Comparison of ENCODE assay signal across 1 cellular context in the genomic region with DNA sequence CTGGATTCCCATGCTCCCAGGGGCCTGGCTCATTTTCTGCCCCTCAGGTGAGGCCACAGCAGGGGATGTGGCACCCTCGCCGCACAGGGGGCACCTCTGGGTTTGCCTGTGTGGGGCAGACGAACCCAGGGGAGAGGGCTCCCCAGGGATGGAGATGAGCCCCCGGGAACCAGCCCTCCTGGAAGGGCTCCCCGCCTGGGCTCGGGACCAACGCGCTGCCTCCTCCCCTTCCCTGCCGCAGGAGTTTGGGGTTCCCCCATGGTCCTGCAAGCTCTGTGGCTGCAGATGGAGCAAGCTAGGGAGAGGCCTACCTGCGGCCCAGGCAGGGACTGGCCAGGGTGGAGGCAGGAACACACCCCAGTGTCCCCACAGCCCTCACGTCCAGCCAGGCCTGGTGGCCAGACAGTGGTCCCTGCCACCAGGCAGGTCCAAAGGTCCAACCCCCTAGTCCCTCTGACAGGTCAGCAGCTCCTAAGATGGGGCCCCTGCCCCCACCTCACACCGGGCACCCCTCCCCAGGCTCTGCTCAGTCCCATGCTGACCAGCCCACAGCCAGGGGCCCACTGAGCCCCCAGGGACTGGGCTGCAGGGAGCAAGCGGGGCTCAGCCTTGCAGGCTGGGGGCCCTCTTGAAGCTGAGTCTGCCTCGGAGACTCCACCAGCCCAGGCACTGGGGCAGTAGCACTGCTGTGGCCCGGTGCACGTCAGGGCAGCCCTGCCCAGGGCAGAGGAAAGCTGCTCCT.
TF ChIP-seq lines count a peak whose summit lies in the region.

No MANE protein-coding gene starts in this region.

TF ChIP-seq in HepG2, 621 proteins besides CTCF, POLR2A, EP300 and RAD21 (continued from another document and continues in another):
- TF ChIP-seq, protein P1, sequence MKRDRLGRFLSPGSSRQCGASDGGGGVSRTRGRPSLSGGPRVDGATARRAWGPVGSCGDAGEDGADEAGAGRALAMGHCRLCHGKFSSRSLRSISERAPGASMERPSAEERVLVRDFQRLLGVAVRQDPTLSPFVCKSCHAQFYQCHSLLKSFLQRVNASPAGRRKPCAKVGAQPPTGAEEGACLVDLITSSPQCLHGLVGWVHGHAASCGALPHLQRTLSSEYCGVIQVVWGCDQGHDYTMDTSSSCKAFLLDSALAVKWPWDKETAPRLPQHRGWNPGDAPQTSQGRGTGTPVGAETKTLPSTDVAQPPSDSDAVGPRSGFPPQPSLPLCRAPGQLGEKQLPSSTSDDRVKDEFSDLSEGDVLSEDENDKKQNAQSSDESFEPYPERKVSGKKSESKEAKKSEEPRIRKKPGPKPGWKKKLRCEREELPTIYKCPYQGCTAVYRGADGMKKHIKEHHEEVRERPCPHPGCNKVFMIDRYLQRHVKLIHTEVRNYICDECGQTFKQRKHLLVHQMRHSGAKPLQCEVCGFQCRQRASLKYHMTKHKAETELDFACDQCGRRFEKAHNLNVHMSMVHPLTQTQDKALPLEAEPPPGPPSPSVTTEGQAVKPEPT (CRISPR knock-in tag; IDR thresholded peaks at IDR 0.05; ENCODE audit: low read depth), result no peak
- no peak for TF ChIP-seq ZNF773 (CRISPR knock-in tag; IDR thresholded peaks at IDR 0.05; ENCODE audit: borderline replicate concordance)
- TF ChIP-seq, protein P2, sequence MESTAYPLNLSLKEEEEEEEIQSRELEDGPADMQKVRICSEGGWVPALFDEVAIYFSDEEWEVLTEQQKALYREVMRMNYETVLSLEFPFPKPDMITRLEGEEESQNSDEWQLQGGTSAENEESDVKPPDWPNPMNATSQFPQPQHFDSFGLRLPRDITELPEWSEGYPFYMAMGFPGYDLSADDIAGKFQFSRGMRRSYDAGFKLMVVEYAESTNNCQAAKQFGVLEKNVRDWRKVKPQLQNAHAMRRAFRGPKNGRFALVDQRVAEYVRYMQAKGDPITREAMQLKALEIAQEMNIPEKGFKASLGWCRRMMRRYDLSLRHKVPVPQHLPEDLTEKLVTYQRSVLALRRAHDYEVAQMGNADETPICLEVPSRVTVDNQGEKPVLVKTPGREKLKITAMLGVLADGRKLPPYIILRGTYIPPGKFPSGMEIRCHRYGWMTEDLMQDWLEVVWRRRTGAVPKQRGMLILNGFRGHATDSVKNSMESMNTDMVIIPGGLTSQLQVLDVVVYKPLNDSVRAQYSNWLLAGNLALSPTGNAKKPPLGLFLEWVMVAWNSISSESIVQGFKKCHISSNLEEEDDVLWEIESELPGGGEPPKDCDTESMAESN (CRISPR knock-in tag; conservative IDR thresholded peaks at IDR 0.05), result no peak
- no peak for TF ChIP-seq TP53 (CRISPR knock-in tag; conservative IDR thresholded peaks at IDR 0.05)
- TF ChIP-seq SNAPC2 (CRISPR knock-in tag; IDR thresholded peaks at IDR 0.05), result no peak
- TF ChIP-seq GPN1 (CRISPR knock-in tag; IDR thresholded peaks at IDR 0.05; ENCODE audit: borderline replicate concordance), result no peak
- TF ChIP-seq ZNF839 (CRISPR knock-in tag; IDR thresholded peaks at IDR 0.05; ENCODE audit: borderline replicate concordance), result no peak
- TF ChIP-seq, protein P3, sequence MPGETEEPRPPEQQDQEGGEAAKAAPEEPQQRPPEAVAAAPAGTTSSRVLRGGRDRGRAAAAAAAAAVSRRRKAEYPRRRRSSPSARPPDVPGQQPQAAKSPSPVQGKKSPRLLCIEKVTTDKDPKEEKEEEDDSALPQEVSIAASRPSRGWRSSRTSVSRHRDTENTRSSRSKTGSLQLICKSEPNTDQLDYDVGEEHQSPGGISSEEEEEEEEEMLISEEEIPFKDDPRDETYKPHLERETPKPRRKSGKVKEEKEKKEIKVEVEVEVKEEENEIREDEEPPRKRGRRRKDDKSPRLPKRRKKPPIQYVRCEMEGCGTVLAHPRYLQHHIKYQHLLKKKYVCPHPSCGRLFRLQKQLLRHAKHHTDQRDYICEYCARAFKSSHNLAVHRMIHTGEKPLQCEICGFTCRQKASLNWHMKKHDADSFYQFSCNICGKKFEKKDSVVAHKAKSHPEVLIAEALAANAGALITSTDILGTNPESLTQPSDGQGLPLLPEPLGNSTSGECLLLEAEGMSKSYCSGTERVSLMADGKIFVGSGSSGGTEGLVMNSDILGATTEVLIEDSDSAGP (CRISPR knock-in tag; IDR thresholded peaks at IDR 0.05; ENCODE audit: borderline replicate concordance), result peak; percentile 73; the same call in 1 of the 2 replicates
- TF ChIP-seq NCOR1 (IDR thresholded peaks at IDR 0.05; ENCODE audit: borderline replicate concordance, low read length), result peak; percentile 47; the same call in 1 of the 2 replicates
- TF ChIP-seq, protein P4, sequence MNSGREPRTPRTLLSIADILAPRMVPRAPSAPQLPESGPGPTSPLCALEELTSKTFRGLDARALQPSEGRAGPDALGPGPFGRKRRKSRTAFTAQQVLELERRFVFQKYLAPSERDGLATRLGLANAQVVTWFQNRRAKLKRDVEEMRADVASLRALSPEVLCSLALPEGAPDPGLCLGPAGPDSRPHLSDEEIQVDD (CRISPR knock-in tag; IDR thresholded peaks at IDR 0.05; ENCODE audit: borderline replicate concordance), result no peak; the same call in 1 of the 2 replicates
- TF ChIP-seq RFXAP (CRISPR knock-in tag; IDR thresholded peaks at IDR 0.05; ENCODE audit: borderline replicate concordance), result no peak
- TF ChIP-seq NR2C2 (CRISPR knock-in tag; IDR thresholded peaks at IDR 0.05; ENCODE audit: borderline replicate concordance), result no peak
- no peak for TF ChIP-seq ZBTB8A (CRISPR knock-in tag; IDR thresholded peaks at IDR 0.05; ENCODE audit: borderline replicate concordance, low read depth)
- TF ChIP-seq HDAC1 (CRISPR knock-in tag; IDR thresholded peaks at IDR 0.05), result 0 out of 2 replicates have a peak, but pooled peaks have one; percentile 25
- TF ChIP-seq, protein P5, sequence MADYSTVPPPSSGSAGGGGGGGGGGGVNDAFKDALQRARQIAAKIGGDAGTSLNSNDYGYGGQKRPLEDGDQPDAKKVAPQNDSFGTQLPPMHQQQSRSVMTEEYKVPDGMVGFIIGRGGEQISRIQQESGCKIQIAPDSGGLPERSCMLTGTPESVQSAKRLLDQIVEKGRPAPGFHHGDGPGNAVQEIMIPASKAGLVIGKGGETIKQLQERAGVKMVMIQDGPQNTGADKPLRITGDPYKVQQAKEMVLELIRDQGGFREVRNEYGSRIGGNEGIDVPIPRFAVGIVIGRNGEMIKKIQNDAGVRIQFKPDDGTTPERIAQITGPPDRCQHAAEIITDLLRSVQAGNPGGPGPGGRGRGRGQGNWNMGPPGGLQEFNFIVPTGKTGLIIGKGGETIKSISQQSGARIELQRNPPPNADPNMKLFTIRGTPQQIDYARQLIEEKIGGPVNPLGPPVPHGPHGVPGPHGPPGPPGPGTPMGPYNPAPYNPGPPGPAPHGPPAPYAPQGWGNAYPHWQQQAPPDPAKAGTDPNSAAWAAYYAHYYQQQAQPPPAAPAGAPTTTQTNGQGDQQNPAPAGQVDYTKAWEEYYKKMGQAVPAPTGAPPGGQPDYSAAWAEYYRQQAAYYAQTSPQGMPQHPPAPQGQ (CRISPR knock-in tag; IDR thresholded peaks at IDR 0.05; ENCODE audit: borderline replicate concordance), result no peak
- no peak for TF ChIP-seq ZNF552 (CRISPR knock-in tag; IDR thresholded peaks at IDR 0.05; ENCODE audit: borderline replicate concordance)
- TF ChIP-seq ZNF749 (CRISPR knock-in tag; IDR thresholded peaks at IDR 0.05; ENCODE audit: borderline replicate concordance), result no peak
- TF ChIP-seq ZNF230 (CRISPR knock-in tag; IDR thresholded peaks at IDR 0.05), result no peak
- TF ChIP-seq, protein P6, sequence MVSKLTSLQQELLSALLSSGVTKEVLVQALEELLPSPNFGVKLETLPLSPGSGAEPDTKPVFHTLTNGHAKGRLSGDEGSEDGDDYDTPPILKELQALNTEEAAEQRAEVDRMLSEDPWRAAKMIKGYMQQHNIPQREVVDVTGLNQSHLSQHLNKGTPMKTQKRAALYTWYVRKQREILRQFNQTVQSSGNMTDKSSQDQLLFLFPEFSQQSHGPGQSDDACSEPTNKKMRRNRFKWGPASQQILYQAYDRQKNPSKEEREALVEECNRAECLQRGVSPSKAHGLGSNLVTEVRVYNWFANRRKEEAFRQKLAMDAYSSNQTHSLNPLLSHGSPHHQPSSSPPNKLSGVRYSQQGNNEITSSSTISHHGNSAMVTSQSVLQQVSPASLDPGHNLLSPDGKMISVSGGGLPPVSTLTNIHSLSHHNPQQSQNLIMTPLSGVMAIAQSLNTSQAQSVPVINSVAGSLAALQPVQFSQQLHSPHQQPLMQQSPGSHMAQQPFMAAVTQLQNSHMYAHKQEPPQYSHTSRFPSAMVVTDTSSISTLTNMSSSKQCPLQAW (CRISPR knock-in tag; IDR thresholded peaks at IDR 0.05), result no peak
- TF ChIP-seq PHF21A (CRISPR knock-in tag; IDR thresholded peaks at IDR 0.05), result peak; percentile 77; the same call in 1 of the 2 replicates
- no peak for TF ChIP-seq ZNF441 (CRISPR knock-in tag; IDR thresholded peaks at IDR 0.05; ENCODE audit: borderline replicate concordance)
- TF ChIP-seq, protein P7, sequence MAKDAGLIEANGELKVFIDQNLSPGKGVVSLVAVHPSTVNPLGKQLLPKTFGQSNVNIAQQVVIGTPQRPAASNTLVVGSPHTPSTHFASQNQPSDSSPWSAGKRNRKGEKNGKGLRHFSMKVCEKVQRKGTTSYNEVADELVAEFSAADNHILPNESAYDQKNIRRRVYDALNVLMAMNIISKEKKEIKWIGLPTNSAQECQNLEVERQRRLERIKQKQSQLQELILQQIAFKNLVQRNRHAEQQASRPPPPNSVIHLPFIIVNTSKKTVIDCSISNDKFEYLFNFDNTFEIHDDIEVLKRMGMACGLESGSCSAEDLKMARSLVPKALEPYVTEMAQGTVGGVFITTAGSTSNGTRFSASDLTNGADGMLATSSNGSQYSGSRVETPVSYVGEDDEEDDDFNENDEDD (CRISPR knock-in tag; IDR thresholded peaks at IDR 0.05; ENCODE audit: borderline replicate concordance), result no peak
- no peak for TF ChIP-seq ARNT (IDR thresholded peaks at IDR 0.05)
- TF ChIP-seq NR1H2 (CRISPR knock-in tag; IDR thresholded peaks at IDR 0.05; ENCODE audit: borderline replicate concordance, low read depth), result no peak
- TF ChIP-seq CAMTA2 (CRISPR knock-in tag; IDR thresholded peaks at IDR 0.05; ENCODE audit: borderline replicate concordance), result no peak
- TF ChIP-seq, protein P8, sequence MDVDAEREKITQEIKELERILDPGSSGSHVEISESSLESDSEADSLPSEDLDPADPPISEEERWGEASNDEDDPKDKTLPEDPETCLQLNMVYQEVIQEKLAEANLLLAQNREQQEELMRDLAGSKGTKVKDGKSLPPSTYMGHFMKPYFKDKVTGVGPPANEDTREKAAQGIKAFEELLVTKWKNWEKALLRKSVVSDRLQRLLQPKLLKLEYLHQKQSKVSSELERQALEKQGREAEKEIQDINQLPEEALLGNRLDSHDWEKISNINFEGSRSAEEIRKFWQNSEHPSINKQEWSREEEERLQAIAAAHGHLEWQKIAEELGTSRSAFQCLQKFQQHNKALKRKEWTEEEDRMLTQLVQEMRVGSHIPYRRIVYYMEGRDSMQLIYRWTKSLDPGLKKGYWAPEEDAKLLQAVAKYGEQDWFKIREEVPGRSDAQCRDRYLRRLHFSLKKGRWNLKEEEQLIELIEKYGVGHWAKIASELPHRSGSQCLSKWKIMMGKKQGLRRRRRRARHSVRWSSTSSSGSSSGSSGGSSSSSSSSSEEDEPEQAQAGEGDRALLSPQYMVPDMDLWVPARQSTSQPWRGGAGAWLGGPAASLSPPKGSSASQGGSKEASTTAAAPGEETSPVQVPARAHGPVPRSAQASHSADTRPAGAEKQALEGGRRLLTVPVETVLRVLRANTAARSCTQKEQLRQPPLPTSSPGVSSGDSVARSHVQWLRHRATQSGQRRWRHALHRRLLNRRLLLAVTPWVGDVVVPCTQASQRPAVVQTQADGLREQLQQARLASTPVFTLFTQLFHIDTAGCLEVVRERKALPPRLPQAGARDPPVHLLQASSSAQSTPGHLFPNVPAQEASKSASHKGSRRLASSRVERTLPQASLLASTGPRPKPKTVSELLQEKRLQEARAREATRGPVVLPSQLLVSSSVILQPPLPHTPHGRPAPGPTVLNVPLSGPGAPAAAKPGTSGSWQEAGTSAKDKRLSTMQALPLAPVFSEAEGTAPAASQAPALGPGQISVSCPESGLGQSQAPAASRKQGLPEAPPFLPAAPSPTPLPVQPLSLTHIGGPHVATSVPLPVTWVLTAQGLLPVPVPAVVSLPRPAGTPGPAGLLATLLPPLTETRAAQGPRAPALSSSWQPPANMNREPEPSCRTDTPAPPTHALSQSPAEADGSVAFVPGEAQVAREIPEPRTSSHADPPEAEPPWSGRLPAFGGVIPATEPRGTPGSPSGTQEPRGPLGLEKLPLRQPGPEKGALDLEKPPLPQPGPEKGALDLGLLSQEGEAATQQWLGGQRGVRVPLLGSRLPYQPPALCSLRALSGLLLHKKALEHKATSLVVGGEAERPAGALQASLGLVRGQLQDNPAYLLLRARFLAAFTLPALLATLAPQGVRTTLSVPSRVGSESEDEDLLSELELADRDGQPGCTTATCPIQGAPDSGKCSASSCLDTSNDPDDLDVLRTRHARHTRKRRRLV (CRISPR knock-in tag; IDR thresholded peaks at IDR 0.05), result no peak
- no peak for TF ChIP-seq ZNF816 (CRISPR knock-in tag; IDR thresholded peaks at IDR 0.05; ENCODE audit: borderline replicate concordance)
- no peak for TF ChIP-seq ZNF180 (CRISPR knock-in tag; IDR thresholded peaks at IDR 0.05; ENCODE audit: borderline replicate concordance, low read depth)
- no peak for TF ChIP-seq JARID2 (CRISPR knock-in tag; IDR thresholded peaks at IDR 0.05; ENCODE audit: insufficient replicate concordance)
- no peak for TF ChIP-seq BRCA1 (CRISPR knock-in tag; IDR thresholded peaks at IDR 0.05)
- 0 out of 2 replicates have a peak, but pooled peaks have one; percentile 60 for TF ChIP-seq PAX8 (CRISPR knock-in tag; IDR thresholded peaks at IDR 0.05; ENCODE audit: borderline replicate concordance)
- no peak for TF ChIP-seq SRSF9 (IDR thresholded peaks at IDR 0.05; ENCODE audit: borderline replicate concordance, insufficient read depth, low read depth, low read length, poor library complexity, severe bottlenecking)
- TF ChIP-seq, protein P9, sequence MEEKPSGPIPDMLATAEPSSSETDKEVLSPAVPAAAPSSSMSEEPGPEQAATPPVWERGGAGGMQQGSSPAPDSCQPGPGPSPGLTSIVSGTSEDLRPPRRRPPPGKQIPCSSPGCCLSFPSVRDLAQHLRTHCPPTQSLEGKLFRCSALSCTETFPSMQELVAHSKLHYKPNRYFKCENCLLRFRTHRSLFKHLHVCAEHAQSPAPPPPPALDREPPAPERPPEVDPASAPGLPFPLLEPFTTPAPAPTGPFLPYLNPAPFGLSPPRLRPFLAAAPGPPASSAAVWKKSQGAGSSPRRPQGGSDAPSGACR (CRISPR knock-in tag; IDR thresholded peaks at IDR 0.05), result no peak
- TF ChIP-seq ZNF10 (CRISPR knock-in tag; IDR thresholded peaks at IDR 0.05; ENCODE audit: borderline replicate concordance, low read depth), result no peak
- no peak for TF ChIP-seq ZNF788 (CRISPR knock-in tag; IDR thresholded peaks at IDR 0.05; ENCODE audit: borderline replicate concordance)
